ENCODE assay signal across 15 cellular contexts in genomic region chr7:120441850-120442249, GRCh38.
DNase-seq lines count a peak whose midpoint lies in the region; ATAC-seq, FAIRE-seq and TF ChIP-seq lines count a peak whose summit lies in the region.
"Had no signal": no experiment of that assay in that cellular context is flagged by ENCODE, and none has a peak within 500 bp of the region (broad histone marks: within the 10 kb centered on the region; RNA-seq: fewer than 3 reads in every experiment).

No MANE protein-coding gene starts in this region.

- H3K9me3 ChIP-seq in upper lobe of left lung, result no peaks in the 10 kb centered on the region

- H3K27me3 ChIP-seq in upper lobe of left lung, result no peaks in the 10 kb centered on the region

- H3K36me3 ChIP-seq in upper lobe of left lung, result no peaks in the 10 kb centered on the region

- no peak for TF ChIP-seq CTCF in upper lobe of left lung (IDR thresholded peaks at IDR 0.05)

- DNase-seq in HTR-8/SVneo (ENCODE audit: insufficient read length, low spot score) (no peak), upper lobe of left lung (no peak), kidney tubule cell (ENCODE audit: low spot score) (no peak), NCI-H526 (lab: John Stamatoyannopoulos, UW) (no peak)
- DNase-seq: activated T-cell treated with anti-CD3 and anti-CD28 coated beads, Interleukin-2, amount 50 U/mL, for 48 hours; endodermal cell; left cardiac atrium; MV-4-11; NCI-H510A treated with DMSO at 0.1 percent for 48 hours; nephron progenitor cell had no signal

- H3K27ac ChIP-seq in upper lobe of left lung, result no peak overlapping the region

- H3K4me1 ChIP-seq in upper lobe of left lung, result no peaks in the 10 kb centered on the region

- WGBS in upper lobe of left lung, 2 donors, result 33 to 35% methylated on average over 1 of the region's 1 CpG

- no peak for TF ChIP-seq EP300 in upper lobe of left lung (IDR thresholded peaks at IDR 0.05)

- no peak overlapping the region for H3K4me3 ChIP-seq in upper lobe of left lung

- no peak for TF ChIP-seq POLR2A in upper lobe of left lung (IDR thresholded peaks at IDR 0.05)

- ATAC-seq in GM18867 (IDR thresholded peaks at IDR 0.05; ENCODE audit: unreplicated experiment) (peak; percentile 95), GM21515 (IDR thresholded peaks at IDR 0.05; ENCODE audit: unreplicated experiment) (peak; percentile 94), HG03025 (IDR thresholded peaks at IDR 0.05; ENCODE audit: low FRiP score, unreplicated experiment) (peak; percentile 94), HG03575 (IDR thresholded peaks at IDR 0.05; ENCODE audit: extremely low read depth, insufficient number of reproducible peaks, low FRiP score, unreplicated experiment) (peak; percentile 91), upper lobe of left lung (ENCODE audit: low FRiP score in 2 of 2) (no peak)
- ATAC-seq: left cardiac atrium had no signal

- FAIRE-seq in HTR-8/SVneo (lab: Jason Lieb, UNC), result no peak
- FAIRE-seq: urothelium cell line had no signal

Comparison
In these comparisons a context has a peak if more than half of its experiments do, and no peak if none do; other contexts are left out.
1. ATAC-seq: peak in GM18867 (single experiment), GM21515 (single experiment), HG03025 (single experiment) and HG03575 (single experiment); none in upper lobe of left lung (0 of 2).